12 cellular contexts compared by ENCODE assay signal in the genomic region with DNA sequence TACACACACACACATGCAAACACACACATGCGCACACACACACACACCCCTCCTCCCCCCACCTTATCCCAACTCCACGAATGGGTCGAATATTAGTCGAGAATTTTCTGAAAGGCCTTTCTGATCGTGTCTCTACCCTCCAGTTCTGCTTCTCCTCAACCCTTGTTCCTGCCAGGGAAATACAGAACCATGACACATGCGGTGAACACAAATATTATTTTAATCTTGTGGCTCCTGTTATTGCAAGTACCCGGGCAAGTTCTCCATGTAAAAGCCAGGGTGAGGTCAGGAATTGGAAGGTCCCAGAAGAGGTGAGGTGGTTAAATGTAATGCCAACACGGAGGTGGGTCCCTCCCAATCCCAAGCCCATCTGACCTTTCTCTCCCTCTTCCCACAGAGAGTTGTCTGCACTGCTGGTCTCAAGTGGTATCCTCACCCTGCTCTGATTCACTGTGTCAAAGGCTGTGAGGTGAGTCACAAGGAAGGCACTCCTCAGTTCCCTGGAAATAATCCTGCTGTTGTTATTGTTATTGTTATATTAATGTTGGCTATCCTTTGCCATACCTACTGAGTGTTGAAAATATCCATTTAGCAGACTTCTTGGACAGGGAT.
DNase-seq lines count a peak whose midpoint lies in the region; ATAC-seq and TF ChIP-seq lines count a peak whose summit lies in the region.
"Had no signal": no experiment of that assay in that cellular context is flagged by ENCODE, and none has a peak within 500 bp of the region (broad histone marks: within the 10 kb centered on the region; RNA-seq: fewer than 3 reads in every experiment).

No MANE protein-coding gene starts in this region.

- peak overlapping the region in 1 of 7 donors; percentile 38 for H3K4me3 Mint-ChIP-seq in CD8-positive, alpha-beta memory T cell
- H3K4me3 Mint-ChIP-seq: activated B cell treated with CpG ODN at 0.5 μM for 24 hours; activated T-helper 1 cell treated with anti-CD3 and anti-CD28 coated beads, Interleukin-12 subunit alpha, Interleukin-12 subunit beta, Interleukin-2, Interleukin-4 antibody, amounts not matched to agents 30 ng/mL and 10 ng/mL and 1 ng/mL, durations not matched to agents 14 hours and 24 hours and 36 hours; IgD-negative memory B cell had no signal

- H2AFZ ChIP-seq in PC-9 (peak overlapping the region; percentile 47; the same call in 1 of the 2 replicates), Karpas-422 (ENCODE audit: low read length) (no peak overlapping the region)

- intact Hi-C loops in PC-9 (cut with micrococcal nuclease; ENCODE audit: unreplicated experiment), result no loop called here

- TF ChIP-seq CTCF in PC-9 (conservative IDR thresholded peaks at IDR 0.05), result no peak

- CTCF ChIA-PET in PC-9 (lab: Charles Lee), result no interaction called here
- CTCF ChIA-PET in CD8-positive, alpha-beta memory T cell (lab: Charles Lee), result no interaction called here

- H3K27ac Mint-ChIP-seq in CD8-positive, alpha-beta memory T cell, result no peak overlapping the region
- H3K27ac Mint-ChIP-seq: activated B cell treated with CpG ODN at 0.5 μM for 24 hours; activated T-helper 1 cell treated with anti-CD3 and anti-CD28 coated beads, Interleukin-12 subunit alpha, Interleukin-12 subunit beta, Interleukin-2, Interleukin-4 antibody, amounts not matched to agents 30 ng/mL and 10 ng/mL and 1 ng/mL, durations not matched to agents 14 hours and 24 hours and 36 hours; IgD-negative memory B cell had no signal

- H3F3A ChIP-seq in PC-9 (ENCODE audit: insufficient read depth, low read depth), result peaks cover 4% of the 10 kb centered on the region; the same call in 1 of the 2 replicates

- peaks cover 0 to 4% of the 10 kb centered on the region in 2 donors for H3K27me3 Mint-ChIP-seq in CD8-positive, alpha-beta memory T cell
- H3K27me3 Mint-ChIP-seq: activated B cell treated with CpG ODN at 0.5 μM for 24 hours had no signal

- peaks cover 0 to 4% (median 2%) of the 10 kb centered on the region in 3 donors for H3K36me3 Mint-ChIP-seq in CD8-positive, alpha-beta memory T cell
- H3K36me3 Mint-ChIP-seq: IgD-negative memory B cell had no signal

- H3K27me3 ChIP-seq in PC-9 (ENCODE audit: insufficient read depth, low read depth), result no peaks in the 10 kb centered on the region
- no peaks in the 10 kb centered on the region for H3K27me3 ChIP-seq in Karpas-422 (ENCODE audit: low read length)
- H3K27me3 ChIP-seq in CD8-positive, alpha-beta memory T cell (ENCODE audit: insufficient read depth, low read length, poor library complexity, severe bottlenecking), result no peaks in the 10 kb centered on the region

- H3K4me3 ChIP-seq in PC-9 (no peak overlapping the region; the same call in 1 of the 2 replicates), Karpas-422 (ENCODE audit: low read length) (no peak overlapping the region)
- no peak overlapping the region for H3K4me3 ChIP-seq in CD8-positive, alpha-beta memory T cell (ENCODE audit: low read length)

- POLR2A ChIA-PET in PC-9 (lab: Charles Lee; ENCODE audit: unreplicated experiment), result no interaction called here
- POLR2A ChIA-PET in CD8-positive, alpha-beta memory T cell (lab: Charles Lee), result no interaction called here

- H3K79me2 ChIP-seq in PC-9 (ENCODE audit: low read depth), result no peaks in the 10 kb centered on the region
- H3K79me2 ChIP-seq in Karpas-422 (ENCODE audit: low read length), result no peaks in the 10 kb centered on the region

- H3K9me3 Mint-ChIP-seq in CD8-positive, alpha-beta memory T cell, result no peaks in the 10 kb centered on the region
- H3K9me3 Mint-ChIP-seq: activated B cell treated with CpG ODN at 0.5 μM for 24 hours, IgD-negative memory B cell had no signal

- DNase-seq in Daoy (ENCODE audit: low read depth), result peak; percentile 95
- peak; percentile 51 to 74 for DNase-seq in PC-9
- DNase-seq in dermis blood vessel endothelial cell, result peak; percentile 13
- DNase-seq in myocyte (ENCODE audit: low read depth), result peak; percentile 76
- no peak for DNase-seq in anterior cingulate cortex (lab: John Stamatoyannopoulos, UW)
- DNase-seq in Karpas-422, result no peak
- DNase-seq in CD8-positive, alpha-beta memory T cell, result no peak
- DNase-seq: activated B cell treated with CpG ODN at 0.5 μM for 24 hours, NCI-H2171 treated with DMSO at 0.1 percent for 48 hours had no signal

- no peaks in the 10 kb centered on the region for H3K4me1 Mint-ChIP-seq in CD8-positive, alpha-beta memory T cell
- H3K4me1 Mint-ChIP-seq: activated B cell treated with CpG ODN at 0.5 μM for 24 hours, IgD-negative memory B cell had no signal

- H3K9ac ChIP-seq in Karpas-422 (ENCODE audit: low read length), result no peak overlapping the region

- BruUV-seq in PC-9 (replicated peaks; lab: Mats Ljungman, UMichigan), result no TSS peak

- peaks cover 17% of the 10 kb centered on the region for H3K4me1 ChIP-seq in PC-9 (replicated peaks; ENCODE audit: insufficient read depth)
- H3K4me1 ChIP-seq in Karpas-422 (ENCODE audit: low read length), result no peaks in the 10 kb centered on the region
- H3K4me1 ChIP-seq in CD8-positive, alpha-beta memory T cell (ENCODE audit: insufficient read depth, low read length), result no peaks in the 10 kb centered on the region

- no peaks in the 10 kb centered on the region for H4K20me1 ChIP-seq in PC-9 (ENCODE audit: insufficient read depth)
- no peaks in the 10 kb centered on the region for H4K20me1 ChIP-seq in Karpas-422 (ENCODE audit: insufficient read depth, low read depth, low read length)

- no peak for ATAC-seq in GM18519 (IDR thresholded peaks at IDR 0.05; ENCODE audit: low FRiP score, unreplicated experiment)

- H3K27ac ChIP-seq in PC-9, result peak overlapping the region; percentile 55
- H3K27ac ChIP-seq in Karpas-422 (ENCODE audit: low read length), result no peak overlapping the region
- H3K27ac ChIP-seq in CD8-positive, alpha-beta memory T cell (ENCODE audit: low read depth, low read length), result no peak overlapping the region

- H3K9me3 ChIP-seq in PC-9 (ENCODE audit: insufficient read depth, low read depth) (no peaks in the 10 kb centered on the region), Karpas-422 (ENCODE audit: low read length) (no peaks in the 10 kb centered on the region)
- H3K9me3 ChIP-seq in CD8-positive, alpha-beta memory T cell (ENCODE audit: low read length), result no peaks in the 10 kb centered on the region

- H3K9me2 ChIP-seq in PC-9 (ENCODE audit: insufficient read depth), result no peaks in the 10 kb centered on the region
- no peaks in the 10 kb centered on the region for H3K9me2 ChIP-seq in Karpas-422 (replicated peaks; ENCODE audit: insufficient read depth, low read length)

- H3K4me2 ChIP-seq in PC-9 (peak overlapping the region; percentile 66), Karpas-422 (ENCODE audit: low read depth, low read length, poor library complexity, severe bottlenecking) (no peak overlapping the region)

- H3K36me3 ChIP-seq in PC-9 (ENCODE audit: low read depth) (no peaks in the 10 kb centered on the region), Karpas-422 (ENCODE audit: insufficient read depth, low read length) (no peaks in the 10 kb centered on the region)
- H3K36me3 ChIP-seq in CD8-positive, alpha-beta memory T cell (ENCODE audit: insufficient read depth, low read length), result no peaks in the 10 kb centered on the region

Comparison
In these comparisons a context has a peak if more than half of its experiments do, and no peak if none do; other contexts are left out.
1. DNase-seq: peak in Daoy (single experiment), PC-9 (2 of 2), dermis blood vessel endothelial cell (single experiment) and myocyte (single experiment); none in anterior cingulate cortex (0 of 58), Karpas-422 (single experiment) and CD8-positive, alpha-beta memory T cell (0 of 5).